Comparison of ENCODE assay signal across 22 cellular contexts in genomic region chr12:11565752-11566151, GRCh38.
A peak's percentile ranks its signal among the peaks of the same experiment; 100 is the strongest.
DNase-seq lines count a peak whose midpoint lies in the region; ATAC-seq, FAIRE-seq and TF ChIP-seq lines count a peak whose summit lies in the region.
"Had no signal": no experiment of that assay in that cellular context is flagged by ENCODE, and none has a peak within 500 bp of the region (broad histone marks: within the 10 kb centered on the region; RNA-seq: fewer than 3 reads in every experiment).

No MANE protein-coding gene starts in this region.

- DNase-seq in GM06990 (ENCODE audit: extremely low read depth, insufficient read length) = peak; percentile 66
- no peak for DNase-seq in GM19239 (ENCODE audit: insufficient read length, low spot score)
- no peak for DNase-seq in GM12878 (ENCODE audit: low read depth, low spot score)
- no peak for DNase-seq in H54 (ENCODE audit: insufficient read length, low spot score)
- no peak for DNase-seq in NAMALWA (ENCODE audit: low spot score)
- no peak for DNase-seq in breast epithelium (ENCODE audit: low spot score in 2 of 2)
- DNase-seq in mesenteric fat pad (ENCODE audit: low spot score) = no peak
- DNase-seq: AML-193; Caco-2; CD4-positive, alpha-beta T cell; H7; HFFc6 had no signal

- in situ Hi-C loops in GM12878 (cut with MboI) = loop anchor here (5.0 to 25.0 kb wide), 4 partner anchors 272 to 1129 kb away; partner anchors contain the start of gene GPR19

- H3K36me3 ChIP-seq in GM06990 (ENCODE audit: control insufficient read depth, insufficient read depth, low read length) = no peaks in the 10 kb centered on the region
- no peaks in the 10 kb centered on the region for H3K36me3 ChIP-seq in GM12878 (ENCODE audit: control insufficient read depth in 2 of 2, insufficient read depth in 2 of 2, low read length in 1 of 2)
- no peaks in the 10 kb centered on the region for H3K36me3 ChIP-seq in breast epithelium

- H3K4me2 ChIP-seq in GM12878 (ENCODE audit: control insufficient read depth, insufficient read depth) = peak overlapping the region; percentile 4; the same call in 1 of the 2 replicates
- H3K4me2 ChIP-seq: A549, GM23338, KMS-11 had no signal

- no peak for TF ChIP-seq POLR2A in GM12878 (IDR thresholded peaks at IDR 0.05; ENCODE audit: low read depth, low read length)
- TF ChIP-seq POLR2A in H54 (IDR thresholded peaks at IDR 0.05; ENCODE audit: low read depth, low read length) = no peak
- no peak for TF ChIP-seq POLR2A in breast epithelium (IDR thresholded peaks at IDR 0.05)

- no peaks in the 10 kb centered on the region for H4K20me1 ChIP-seq in GM12878 (ENCODE audit: control insufficient read depth, insufficient read depth)

- RAD21 ChIA-PET in GM12878 (lab: Charles Lee; ENCODE audit: unreplicated experiment) = interaction anchor here (0.5 to 16.5 kb wide), 17 partner anchors 9 to 460 kb away, joined by 3 to 322 read pairs (median 4); partner anchors contain the start of gene ETV6

- TF ChIP-seq CTCF in GM06990 (IDR thresholded peaks at IDR 0.05; ENCODE audit: insufficient read depth, low read length, poor library complexity, severe bottlenecking) (no peak), GM12878 (IDR thresholded peaks at IDR 0.05 in 2 of 3, conservative IDR thresholded peaks at IDR 0.05 in 1 of 3; ENCODE audit: control insufficient read depth in 2 of 3, extremely low read depth in 1 of 3, insufficient read depth in 1 of 3, low read depth in 3 of 3, low read length in 3 of 3) (no peak), breast epithelium (IDR thresholded peaks at IDR 0.05) (no peak)

- no peak overlapping the region for H3K4me3 ChIP-seq in GM06990 (replicated peaks; ENCODE audit: low read depth, low read length)
- no peak overlapping the region for H3K4me3 ChIP-seq in GM12878
- H3K4me3 ChIP-seq in breast epithelium = no peak overlapping the region
- H3K4me3 ChIP-seq: A549, GM23338 had no signal

- WGBS in GM12878 (ENCODE audit: insufficient coverage, insufficient replicate concordance, low lambda C conversion rate, missing lambda C conversion rate) = 0% methylated on average over 2 of the region's 2 CpGs

- no TSS peak for BruUV-seq in GM12878 (replicated peaks; lab: Mats Ljungman, UMichigan)

- no peak overlapping the region for H3K9ac ChIP-seq in GM12878 (ENCODE audit: control insufficient read depth, insufficient read depth, low read length)
- H3K9ac ChIP-seq: KMS-11 had no signal

- peaks cover 71% of the 10 kb centered on the region for H3K4me1 ChIP-seq in GM12878 (ENCODE audit: control insufficient read depth, insufficient read depth, low read length)
- H3K4me1 ChIP-seq in breast epithelium = no peaks in the 10 kb centered on the region
- H3K4me1 ChIP-seq: Caco-2 had no signal

- H2AFZ ChIP-seq in GM12878 (ENCODE audit: control insufficient read depth, low read depth, low read length) = no peak overlapping the region
- H2AFZ ChIP-seq: GM23338 had no signal

- ATAC-seq in GM18502 (IDR thresholded peaks at IDR 0.05; ENCODE audit: poor library complexity, unreplicated experiment) (peak; percentile 28), GM12878 (peak; percentile 5)
- ATAC-seq: A549, GM23338, HCT116 had no signal

- SMC1A ChIA-PET in GM12878 (lab: Charles Lee; ENCODE audit: uncharacterized antibody, unreplicated experiment) = interaction anchor here (0.6 to 6.5 kb wide), 10 partner anchors 9 to 442 kb away, joined by 3 to 146 read pairs (median 6); no protein-coding TSS in a partner anchor

- CTCF ChIA-PET in GM12878 (lab: Yijun Ruan, JAX) = interaction anchor here (0.6 to 6.2 kb wide), 5 partner anchors 9 to 910 kb away, joined by 3 to 63 read pairs (median 6); no protein-coding TSS in a partner anchor

- H3K79me2 ChIP-seq in GM12878 (ENCODE audit: control insufficient read depth, insufficient read depth, low read length) = peaks cover 2% of the 10 kb centered on the region

- POLR2A ChIA-PET in GM12878 (lab: Charles Lee) = interaction anchor here (0.6 to 5.9 kb wide), 9 partner anchors 10 to 792 kb away, joined by 3 to 63 read pairs (median 6); no protein-coding TSS in a partner anchor

- H3K27ac ChIP-seq in GM12878 (ENCODE audit: control insufficient read depth, insufficient read depth) (peak overlapping the region; percentile 98), breast epithelium (no peak overlapping the region)
- H3K27ac ChIP-seq: 22Rv1, A549, C4-2B, HL-60, KMS-11 had no signal

- no peaks in the 10 kb centered on the region; the same call in 1 of the 3 replicates for H3K9me3 ChIP-seq in GM12878 (replicated peaks; ENCODE audit: control insufficient read depth, insufficient read depth, low read length)
- no peaks in the 10 kb centered on the region for H3K9me3 ChIP-seq in breast epithelium
- H3K9me3 ChIP-seq: A549, Caco-2 had no signal

- H3K27me3 ChIP-seq in GM06990 (replicated peaks; ENCODE audit: control insufficient read depth, insufficient read depth, low read length) = no peaks in the 10 kb centered on the region
- H3K27me3 ChIP-seq in GM12878 (replicated peaks in 1 of 2; ENCODE audit: control insufficient read depth in 2 of 2, insufficient read depth in 2 of 2, low read length in 1 of 2) = no peaks in the 10 kb centered on the region
- H3K27me3 ChIP-seq in breast epithelium = no peaks in the 10 kb centered on the region

- TF ChIP-seq RAD21 in GM12878 (IDR thresholded peaks at IDR 0.05; ENCODE audit: insufficient read depth, low read depth, low read length) = no peak

- peak; percentile 70 to 92; a peak in 3 of 4 replicates for TF ChIP-seq EP300 in GM12878 (IDR thresholded peaks at IDR 0.05; ENCODE audit: borderline replicate concordance in 1 of 2, control insufficient read depth in 1 of 2, low read depth in 2 of 2, low read length in 2 of 2)

- FAIRE-seq in GM19239 (lab: Jason Lieb, UNC) (peak; percentile 23), GM12878 (lab: Jason Lieb, UNC) (peak; percentile 13), H54 (lab: Jason Lieb, UNC) (no peak)
- FAIRE-seq: A549, D721Med, G401.6 had no signal

- intact Hi-C loops in GM12878 (cut with micrococcal nuclease; ENCODE audit: unreplicated experiment) = loop anchor here (1.0 to 5.0 kb wide), 9 partner anchors 11 to 417 kb away; no protein-coding TSS in a partner anchor
- intact Hi-C loops in breast epithelium (cut with DNase I; ENCODE audit: low total_unique reads) = no loop called here

TF ChIP-seq in GM12878, 131 proteins besides CTCF, POLR2A, EP300 and RAD21 (continues in another document):
- TF ChIP-seq PAX8 (IDR thresholded peaks at IDR 0.05) (peak; percentile 96), E2F4 (IDR thresholded peaks at IDR 0.05; ENCODE audit: low read depth, low read length) (no peak), NFYA (IDR thresholded peaks at IDR 0.05; ENCODE audit: borderline replicate concordance, low read depth, low read length) (no peak), POU2F2 (IDR thresholded peaks at IDR 0.05; ENCODE audit: borderline replicate concordance, low read depth, low read length) (peak; percentile 88), SPI1 (IDR thresholded peaks at IDR 0.05; ENCODE audit: borderline replicate concordance, insufficient read depth, low read depth, low read length) (no peak), POLR2AphosphoS5 (IDR thresholded peaks at IDR 0.05; ENCODE audit: low read length) (no peak), CEBPB (IDR thresholded peaks at IDR 0.05; ENCODE audit: borderline replicate concordance in 1 of 2, low read depth in 2 of 2, low read length in 2 of 2) (no peak; a peak in 1 of 4 replicates), ZBED1 (IDR thresholded peaks at IDR 0.05; ENCODE audit: borderline replicate concordance) (0 out of 2 replicates have a peak, but pooled peaks have one; percentile 3), MTA3 (IDR thresholded peaks at IDR 0.05; ENCODE audit: borderline replicate concordance, low read length) (no peak), ZNF217 (IDR thresholded peaks at IDR 0.05) (no peak), ZNF274 (IDR thresholded peaks at IDR 0.05; ENCODE audit: insufficient read depth, insufficient read length) (no peak), RELB (IDR thresholded peaks at IDR 0.05; ENCODE audit: low read depth) (peak; percentile 99)
- TF ChIP-seq, protein P1, sequence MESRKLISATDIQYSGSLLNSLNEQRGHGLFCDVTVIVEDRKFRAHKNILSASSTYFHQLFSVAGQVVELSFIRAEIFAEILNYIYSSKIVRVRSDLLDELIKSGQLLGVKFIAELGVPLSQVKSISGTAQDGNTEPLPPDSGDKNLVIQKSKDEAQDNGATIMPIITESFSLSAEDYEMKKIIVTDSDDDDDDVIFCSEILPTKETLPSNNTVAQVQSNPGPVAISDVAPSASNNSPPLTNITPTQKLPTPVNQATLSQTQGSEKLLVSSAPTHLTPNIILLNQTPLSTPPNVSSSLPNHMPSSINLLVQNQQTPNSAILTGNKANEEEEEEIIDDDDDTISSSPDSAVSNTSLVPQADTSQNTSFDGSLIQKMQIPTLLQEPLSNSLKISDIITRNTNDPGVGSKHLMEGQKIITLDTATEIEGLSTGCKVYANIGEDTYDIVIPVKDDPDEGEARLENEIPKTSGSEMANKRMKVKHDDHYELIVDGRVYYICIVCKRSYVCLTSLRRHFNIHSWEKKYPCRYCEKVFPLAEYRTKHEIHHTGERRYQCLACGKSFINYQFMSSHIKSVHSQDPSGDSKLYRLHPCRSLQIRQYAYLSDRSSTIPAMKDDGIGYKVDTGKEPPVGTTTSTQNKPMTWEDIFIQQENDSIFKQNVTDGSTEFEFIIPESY (IDR thresholded peaks at IDR 0.05) = no peak
